ENCODE assay signal across 19 cellular contexts in genomic region chr17:49356320-49356719, GRCh38. TPM values are rescaled to one million over a fixed set of nuclear protein-coding genes. Genes with fewer than 3 reads are reported as not detected.
DNase-seq lines count a peak whose midpoint lies in the region; ATAC-seq and TF ChIP-seq lines count a peak whose summit lies in the region.
"Had no signal": no experiment of that assay in that cellular context is flagged by ENCODE, and none has a peak within 500 bp of the region (broad histone marks: within the 10 kb centered on the region; RNA-seq: fewer than 3 reads in every experiment).

No MANE protein-coding gene starts in this region.

- ATAC-seq in CD4-positive, CD25-positive, alpha-beta regulatory T cell (ENCODE audit: low read depth in 2 of 2): no peak
- ATAC-seq in activated B cell treated with CpG ODN at 0.5 μM for 24 hours (ENCODE audit: low read depth) (no peak), GM18907 (IDR thresholded peaks at IDR 0.05; ENCODE audit: unreplicated experiment) (no peak)
- no peak for ATAC-seq in naive thymus-derived CD8-positive, alpha-beta T cell

- CTCF ChIA-PET in activated B cell treated with CpG ODN at 0.5 μM for 24 hours (lab: Charles Lee): no interaction called here

- no peaks in the 10 kb centered on the region for H3K27me3 ChIP-seq in CD4-positive, CD25-positive, alpha-beta regulatory T cell (ENCODE audit: control insufficient read depth, insufficient read depth, low read length)
- no peaks in the 10 kb centered on the region for H3K27me3 ChIP-seq in KMS-11 (ENCODE audit: insufficient read depth, low read depth)
- H3K27me3 ChIP-seq: BE2C, MG63 had no signal

- H3K4me3 Mint-ChIP-seq in CD4-positive, CD25-positive, alpha-beta regulatory T cell: no peak overlapping the region
- no peak overlapping the region for H3K4me3 Mint-ChIP-seq in activated B cell treated with CpG ODN at 0.5 μM for 24 hours
- H3K4me3 Mint-ChIP-seq in naive thymus-derived CD8-positive, alpha-beta T cell: no peak overlapping the region
- H3K4me3 Mint-ChIP-seq: HFFc6 had no signal

- POLR2A ChIA-PET in activated B cell treated with CpG ODN at 0.5 μM for 24 hours (lab: Charles Lee): interaction anchor here (0.5 to 6.9 kb wide), 2 partner anchors 13 to 49 kb away, joined by 3 to 85 read pairs; no protein-coding TSS in a partner anchor
- POLR2A ChIA-PET in naive thymus-derived CD8-positive, alpha-beta T cell (lab: Charles Lee): interaction anchor here (0.9 kb wide), 2 partner anchors 9 to 14 kb away, joined by 3 to 4 read pairs; no protein-coding TSS in a partner anchor

- H3K4me1 ChIP-seq in CD4-positive, CD25-positive, alpha-beta regulatory T cell (ENCODE audit: control insufficient read depth, insufficient read depth, low read length, poor library complexity, severe bottlenecking): peaks cover 44% of the 10 kb centered on the region
- H3K4me1 ChIP-seq in KMS-11 (ENCODE audit: low read depth, poor library complexity, severe bottlenecking): peaks cover 65% of the 10 kb centered on the region
- H3K4me1 ChIP-seq: BE2C had no signal

- H3K4me1 Mint-ChIP-seq in CD4-positive, CD25-positive, alpha-beta regulatory T cell: peaks cover 35 to 61% (median 44%) of the 10 kb centered on the region in 4 donors
- H3K4me1 Mint-ChIP-seq in activated B cell treated with CpG ODN at 0.5 μM for 24 hours: peaks cover 70% of the 10 kb centered on the region
- H3K4me1 Mint-ChIP-seq in naive thymus-derived CD8-positive, alpha-beta T cell: peaks cover 27 to 78% (median 61%) of the 10 kb centered on the region in 4 donors

- no peak overlapping the region for H2AFZ ChIP-seq in KMS-11 (ENCODE audit: low read depth)

- peak overlapping the region; percentile 54 for H3K4me2 ChIP-seq in KMS-11

- DNase-seq in CD4-positive, CD25-positive, alpha-beta regulatory T cell: no peak
- DNase-seq in activated B cell treated with CpG ODN at 0.5 μM for 24 hours (no peak), NCI-H82 treated with DMSO at 0.1 percent for 48 hours (lab: John Stamatoyannopoulos, UW; ENCODE audit: unreplicated experiment) (no peak)
- no peak for DNase-seq in naive thymus-derived CD8-positive, alpha-beta T cell
- no peak for DNase-seq in stimulated activated CD4-positive, alpha-beta T cell treated with anti-CD3 and anti-CD28 coated beads, Interleukin-15, amount 100 ng/mL, for 24 hours
- DNase-seq: BE2C; DMS79; HFFc6; Karpas-422; MG63; NCI-H1048; NCI-H1436; NCI-H2029; NCI-H345; NCI-H526; NK-92 treated with Interleukin-12 subunit alpha and Interleukin-12 subunit beta, amount 100 ng/mL, for 24 hours; Right ventricle myocardium superior had no signal

- no peak overlapping the region for H3K27ac ChIP-seq in CD4-positive, CD25-positive, alpha-beta regulatory T cell (ENCODE audit: insufficient read depth, low read length, poor library complexity, severe bottlenecking)
- H3K27ac ChIP-seq in KMS-11: peak overlapping the region; percentile 60; the same call in 1 of the 2 replicates

- intact Hi-C loops in activated B cell treated with CpG ODN at 0.5 μM for 24 hours (cut with micrococcal nuclease): no loop called here

- H3K27ac Mint-ChIP-seq in CD4-positive, CD25-positive, alpha-beta regulatory T cell: peak overlapping the region in 2 of 3 donors; percentile 78 to 94
- peak overlapping the region; percentile 56 for H3K27ac Mint-ChIP-seq in activated B cell treated with CpG ODN at 0.5 μM for 24 hours
- H3K27ac Mint-ChIP-seq in naive thymus-derived CD8-positive, alpha-beta T cell: peak overlapping the region in 6 of 10 donors; percentile 32 to 98 (median 51)
- H3K27ac Mint-ChIP-seq: HFFc6 had no signal

- H4K20me1 ChIP-seq in KMS-11 (ENCODE audit: insufficient read depth): no peaks in the 10 kb centered on the region

- H3K36me3 Mint-ChIP-seq in CD4-positive, CD25-positive, alpha-beta regulatory T cell: peaks cover 5% of the 10 kb centered on the region
- peaks cover 9% of the 10 kb centered on the region for H3K36me3 Mint-ChIP-seq in activated B cell treated with CpG ODN at 0.5 μM for 24 hours (ENCODE audit: low read depth)
- H3K36me3 Mint-ChIP-seq in naive thymus-derived CD8-positive, alpha-beta T cell: no peaks in the 10 kb centered on the region

- peaks cover 100% of the 10 kb centered on the region for H3K79me2 ChIP-seq in KMS-11 (ENCODE audit: insufficient read depth, low read depth)

- H3K36me3 ChIP-seq in CD4-positive, CD25-positive, alpha-beta regulatory T cell (ENCODE audit: control insufficient read depth, insufficient read depth, low read length): no peaks in the 10 kb centered on the region
- no peaks in the 10 kb centered on the region for H3K36me3 ChIP-seq in KMS-11 (ENCODE audit: insufficient read depth)
- H3K36me3 ChIP-seq: BE2C, MG63 had no signal

- H3K27me3 Mint-ChIP-seq in CD4-positive, CD25-positive, alpha-beta regulatory T cell: no peaks in the 10 kb centered on the region
- H3K27me3 Mint-ChIP-seq in activated B cell treated with CpG ODN at 0.5 μM for 24 hours: no peaks in the 10 kb centered on the region
- no peaks in the 10 kb centered on the region for H3K27me3 Mint-ChIP-seq in naive thymus-derived CD8-positive, alpha-beta T cell

- no peaks in the 10 kb centered on the region for H3K9me3 ChIP-seq in CD4-positive, CD25-positive, alpha-beta regulatory T cell (ENCODE audit: control insufficient read depth in 2 of 2, low read length in 2 of 2)
- H3K9me3 ChIP-seq: BE2C, MG63 had no signal

- no peaks in the 10 kb centered on the region for H3K9me3 Mint-ChIP-seq in CD4-positive, CD25-positive, alpha-beta regulatory T cell
- no peaks in the 10 kb centered on the region for H3K9me3 Mint-ChIP-seq in activated B cell treated with CpG ODN at 0.5 μM for 24 hours
- H3K9me3 Mint-ChIP-seq in naive thymus-derived CD8-positive, alpha-beta T cell: no peaks in the 10 kb centered on the region
- H3K9me3 Mint-ChIP-seq: HFFc6 had no signal

- no peak overlapping the region for H3K4me3 ChIP-seq in CD4-positive, CD25-positive, alpha-beta regulatory T cell (ENCODE audit: low read depth, low read length)
- H3K4me3 ChIP-seq in KMS-11 (IDR thresholded peaks at IDR 0.05; ENCODE audit: insufficient read depth, low read depth, low read length): no peak overlapping the region
- H3K4me3 ChIP-seq: MG63 had no signal

- H3K9ac ChIP-seq in KMS-11: no peak overlapping the region

- no peak for TF ChIP-seq CTCF in KMS-11 (conservative IDR thresholded peaks at IDR 0.05; ENCODE audit: low read depth, low read length)
- no peak for TF ChIP-seq CTCF in activated B cell treated with CpG ODN at 0.5 μM for 24 hours (IDR thresholded peaks at IDR 0.05)

RNA-seq across cellular contexts. Expression of gene ZNF652, which starts 5.7 kb away (rescaled TPM):
- 34.4 TPM for total RNA-seq in CD4-positive, CD25-positive, alpha-beta regulatory T cell
- 10 to 100 TPM in 3 of 4 donors, 1 to 10 TPM in 1; 8.9 to 22.3 (median 14.9) TPM for polyA plus RNA-seq in CD4-positive, CD25-positive, alpha-beta regulatory T cell
- 37.1 and 40.6 TPM in 2 replicates for total RNA-seq in activated B cell treated with CpG ODN at 0.5 μM for 24 hours
- 10 to 100 TPM; 56.5 to 62.2 TPM for total RNA-seq in naive thymus-derived CD8-positive, alpha-beta T cell
- polyA plus RNA-seq in naive thymus-derived CD8-positive, alpha-beta T cell: 10 to 100 TPM; 19.9 to 20.8 (median 20.1) TPM

RNA-seq across cellular contexts. Expression of gene PHB1, which starts 58.4 kb away (rescaled TPM):
- 47.8 TPM for total RNA-seq in CD4-positive, CD25-positive, alpha-beta regulatory T cell
- 100 to 1,000 TPM; 133 to 160 (median 137) TPM for polyA plus RNA-seq in CD4-positive, CD25-positive, alpha-beta regulatory T cell
- total RNA-seq in activated B cell treated with CpG ODN at 0.5 μM for 24 hours: 184 and 214 TPM in 2 replicates
- 10 to 100 TPM; 61.8 to 70.0 TPM for total RNA-seq in naive thymus-derived CD8-positive, alpha-beta T cell
- 100 to 1,000 TPM; 156 to 196 (median 164) TPM for polyA plus RNA-seq in naive thymus-derived CD8-positive, alpha-beta T cell
